In genomic region chr21:16047857-16048256, GRCh38 we compare ENCODE assay signal across 37 cellular contexts.
DNase-seq lines count a peak whose midpoint lies in the region; ATAC-seq and TF ChIP-seq lines count a peak whose summit lies in the region.
"Had no signal": no experiment of that assay in that cellular context is flagged by ENCODE, and none has a peak within 500 bp of the region (broad histone marks: within the 10 kb centered on the region; RNA-seq: fewer than 3 reads in every experiment).

No MANE protein-coding gene starts in this region.

- no peaks in the 10 kb centered on the region for H3K9me3 ChIP-seq in effector memory CD4-positive, alpha-beta T cell (ENCODE audit: control insufficient read depth, low read length)
- no peaks in the 10 kb centered on the region for H3K9me3 ChIP-seq in right lobe of liver
- H3K9me3 ChIP-seq: A549, Caco-2, lower lobe of right lung, psoas muscle, sigmoid colon, SJCRH30, thyroid gland had no signal

- H3K4me3 ChIP-seq in AG09309 (ENCODE audit: control insufficient read depth, low read depth, low read length) (no peak overlapping the region), fibroblast of villous mesenchyme (ENCODE audit: low read depth, low read length) (no peak overlapping the region), right lobe of liver (no peak overlapping the region)
- no peak overlapping the region for H3K4me3 ChIP-seq in effector memory CD4-positive, alpha-beta T cell (ENCODE audit: insufficient read depth, low read depth, low read length, poor library complexity, severe bottlenecking)
- H3K4me3 ChIP-seq: A549; BLaER1 treated with 17β-estradiol and CSF1 and Interleukin-3, amounts not matched to agents 10 nM and 100 nM; heart right ventricle; lower lobe of right lung; psoas muscle; sigmoid colon; SJCRH30; thyroid gland had no signal

- H3K4me1 ChIP-seq in effector memory CD4-positive, alpha-beta T cell (ENCODE audit: control insufficient read depth, insufficient read depth, low read length, poor library complexity, severe bottlenecking): no peaks in the 10 kb centered on the region
- no peaks in the 10 kb centered on the region for H3K4me1 ChIP-seq in right lobe of liver
- H3K4me1 ChIP-seq: A549, Caco-2, heart right ventricle, lower lobe of right lung, psoas muscle, sigmoid colon, SJCRH30, thyroid gland had no signal

- WGBS in right lobe of liver (ENCODE audit: insufficient coverage, low coverage, low lambda C conversion rate, missing lambda C conversion rate): 75% methylated on average over 1 of the region's 1 CpG

- H3K4me3 Mint-ChIP-seq in HFFc6 (no peak overlapping the region), brain (no peak overlapping the region)
- H3K4me3 Mint-ChIP-seq: activated CD8-positive, alpha-beta memory T cell treated with anti-CD3 and anti-CD28 coated beads, Interleukin-2, amount 10 ng/mL, durations not matched to agents 7 days and 5 days; activated naive CD8-positive, alpha-beta T cell treated with anti-CD3 and anti-CD28 coated beads, Interleukin-2, amount 50 U/mL, for 24 hours; naive thymus-derived CD8-positive, alpha-beta T cell had no signal

- TF ChIP-seq CTCF in AG09309 (IDR thresholded peaks at IDR 0.05; ENCODE audit: control insufficient read depth, insufficient read depth, low read depth, low read length, missing control alignments): no peak
- no peak for TF ChIP-seq CTCF in HFFc6 (IDR thresholded peaks at IDR 0.05)
- no peak for TF ChIP-seq CTCF in brain (conservative IDR thresholded peaks at IDR 0.05)
- no peak for TF ChIP-seq CTCF in fibroblast of villous mesenchyme (IDR thresholded peaks at IDR 0.05; ENCODE audit: insufficient read depth, low read depth, low read length)
- TF ChIP-seq CTCF in right lobe of liver (IDR thresholded peaks at IDR 0.05): no peak

- no peaks in the 10 kb centered on the region for H3K36me3 ChIP-seq in effector memory CD4-positive, alpha-beta T cell (ENCODE audit: control insufficient read depth, insufficient read depth, low read length)
- H3K36me3 ChIP-seq in right lobe of liver: no peaks in the 10 kb centered on the region
- H3K36me3 ChIP-seq: BLaER1 treated with 17β-estradiol and CSF1 and Interleukin-3, amounts not matched to agents 10 nM and 100 nM; brain microvascular endothelial cell; heart right ventricle; lower lobe of right lung; sigmoid colon; SJCRH30; thyroid gland had no signal

- no peak for ATAC-seq in right lobe of liver
- ATAC-seq: A549; activated CD8-positive, alpha-beta memory T cell treated with anti-CD3 and anti-CD28 coated beads, Interleukin-2, amount 10 ng/mL, durations not matched to agents 7 days and 5 days; activated naive CD8-positive, alpha-beta T cell treated with anti-CD3 and anti-CD28 coated beads, Interleukin-2, amount 50 U/mL, for 24 hours; HCT116; heart right ventricle; HepG2; lower lobe of right lung; naive thymus-derived CD8-positive, alpha-beta T cell; psoas muscle had no signal

- intact Hi-C loops in right lobe of liver (cut with DNase I): no loop called here

- H3K27ac ChIP-seq in effector memory CD4-positive, alpha-beta T cell (ENCODE audit: insufficient read depth, low read length, poor library complexity, severe bottlenecking): no peak overlapping the region
- no peak overlapping the region for H3K27ac ChIP-seq in right lobe of liver
- H3K27ac ChIP-seq: A549; BLaER1 treated with 17β-estradiol and CSF1 and Interleukin-3, amounts not matched to agents 10 nM and 100 nM; brain microvascular endothelial cell; heart right ventricle; lower lobe of right lung; psoas muscle; sigmoid colon; SJCRH30; thyroid gland had no signal

- H3K9me3 Mint-ChIP-seq in HFFc6 (peaks cover 4% of the 10 kb centered on the region; the same call in 1 of the 2 replicates), brain (peaks cover 0 to 6% (median 0%) of the 10 kb centered on the region in 5 experiments)
- H3K9me3 Mint-ChIP-seq: activated naive CD8-positive, alpha-beta T cell treated with anti-CD3 and anti-CD28 coated beads, Interleukin-2, amount 50 U/mL, for 24 hours had no signal

- H3K36me3 Mint-ChIP-seq in HFFc6 (ENCODE audit: low read depth) (no peaks in the 10 kb centered on the region), brain (no peaks in the 10 kb centered on the region)
- H3K36me3 Mint-ChIP-seq: activated CD8-positive, alpha-beta memory T cell treated with anti-CD3 and anti-CD28 coated beads, Interleukin-2, amount 10 ng/mL, durations not matched to agents 7 days and 5 days; naive thymus-derived CD8-positive, alpha-beta T cell had no signal

- no peak for TF ChIP-seq POLR2A in right lobe of liver (IDR thresholded peaks at IDR 0.05)

- H3K4me1 Mint-ChIP-seq in HFFc6 (ENCODE audit: low read depth) (peaks cover 21% of the 10 kb centered on the region), brain (peaks cover 14% of the 10 kb centered on the region)
- H3K4me1 Mint-ChIP-seq: activated CD8-positive, alpha-beta memory T cell treated with anti-CD3 and anti-CD28 coated beads, Interleukin-2, amount 10 ng/mL, durations not matched to agents 7 days and 5 days; activated naive CD8-positive, alpha-beta T cell treated with anti-CD3 and anti-CD28 coated beads, Interleukin-2, amount 50 U/mL, for 24 hours; naive thymus-derived CD8-positive, alpha-beta T cell had no signal

- H3K27me3 ChIP-seq in effector memory CD4-positive, alpha-beta T cell (replicated peaks; ENCODE audit: control insufficient read depth, insufficient read depth, low read length, poor library complexity, severe bottlenecking): no peaks in the 10 kb centered on the region
- H3K27me3 ChIP-seq in right lobe of liver: no peaks in the 10 kb centered on the region
- H3K27me3 ChIP-seq: BLaER1 treated with 17β-estradiol and CSF1 and Interleukin-3, amounts not matched to agents 10 nM and 100 nM; brain microvascular endothelial cell; heart right ventricle; sigmoid colon; SJCRH30; thyroid gland had no signal

- H3K27me3 Mint-ChIP-seq in HFFc6 (ENCODE audit: insufficient read depth): no peaks in the 10 kb centered on the region
- H3K27me3 Mint-ChIP-seq in brain: no peaks in the 10 kb centered on the region
- H3K27me3 Mint-ChIP-seq: activated CD8-positive, alpha-beta memory T cell treated with anti-CD3 and anti-CD28 coated beads, Interleukin-2, amount 10 ng/mL, durations not matched to agents 7 days and 5 days had no signal

- peak overlapping the region; percentile 31; the same call in 1 of the 2 replicates for H3K27ac Mint-ChIP-seq in HFFc6
- H3K27ac Mint-ChIP-seq in brain: peak overlapping the region in 4 of 5 experiments; percentile 10 to 76 (median 36)
- H3K27ac Mint-ChIP-seq: activated CD8-positive, alpha-beta memory T cell treated with anti-CD3 and anti-CD28 coated beads, Interleukin-2, amount 10 ng/mL, durations not matched to agents 7 days and 5 days; activated naive CD8-positive, alpha-beta T cell treated with anti-CD3 and anti-CD28 coated beads, Interleukin-2, amount 50 U/mL, for 24 hours; naive thymus-derived CD8-positive, alpha-beta T cell had no signal

- peak; percentile 17 for DNase-seq in AG09309 (ENCODE audit: low read depth)
- no peak for DNase-seq in HFFc6
- DNase-seq in fibroblast of villous mesenchyme (ENCODE audit: low read depth): peak; percentile 72
- no peak for DNase-seq in effector memory CD4-positive, alpha-beta T cell
- no peak for DNase-seq in right lobe of liver
- DNase-seq in NCI-H2081 (lab: John Stamatoyannopoulos, UW): no peak
- no peak for DNase-seq in OCI-M2 (lab: John Stamatoyannopoulos, UW; ENCODE audit: unreplicated experiment)
- DNase-seq: activated CD8-positive, alpha-beta memory T cell treated with anti-CD3 and anti-CD28 coated beads, Interleukin-2, amount 10 ng/mL, durations not matched to agents 7 days and 5 days; activated gamma-delta T cell treated with Interleukin-2 at 50 U/mL for 16 hours; activated naive CD8-positive, alpha-beta T cell treated with anti-CD3 and anti-CD28 coated beads, Interleukin-2, amount 50 U/mL, for 24 hours; activated T-cell treated with anti-CD3 and anti-CD28 coated beads, Interleukin-2, amount 50 U/mL, for 48 hours; brain microvascular endothelial cell; Caco-2; DMS79; foreskin melanocyte; GDM1; heart right ventricle; Kasumi-1; kidney glomerular epithelial cell; lower lobe of right lung; naive thymus-derived CD8-positive, alpha-beta T cell; NCI-H1417 treated with DMSO at 0.1 percent for 48 hours; NCI-H2029 treated with DMSO at 0.1 percent for 48 hours; NCI-H226; NCI-H748 treated with DMSO at 0.1 percent for 48 hours; nucleus accumbens; psoas muscle; sigmoid colon; SJCRH30; stimulated activated CD4-positive, alpha-beta T cell treated with anti-CD3 and anti-CD28 coated beads, Interleukin-4, amount 100 ng/mL, for 24 hours; T-helper 1 cell; thyroid gland had no signal

Comparison
In these comparisons a context has a peak if more than half of its experiments do, and no peak if none do; other contexts are left out.
1. DNase-seq: peak in AG09309 (single experiment) and fibroblast of villous mesenchyme (single experiment); none in HFFc6 (single experiment), effector memory CD4-positive, alpha-beta T cell (0 of 3), right lobe of liver (0 of 3), NCI-H2081 (0 of 2) and OCI-M2 (single experiment).